Comparison of ENCODE assay signal across 17 cellular contexts in the genomic region with DNA sequence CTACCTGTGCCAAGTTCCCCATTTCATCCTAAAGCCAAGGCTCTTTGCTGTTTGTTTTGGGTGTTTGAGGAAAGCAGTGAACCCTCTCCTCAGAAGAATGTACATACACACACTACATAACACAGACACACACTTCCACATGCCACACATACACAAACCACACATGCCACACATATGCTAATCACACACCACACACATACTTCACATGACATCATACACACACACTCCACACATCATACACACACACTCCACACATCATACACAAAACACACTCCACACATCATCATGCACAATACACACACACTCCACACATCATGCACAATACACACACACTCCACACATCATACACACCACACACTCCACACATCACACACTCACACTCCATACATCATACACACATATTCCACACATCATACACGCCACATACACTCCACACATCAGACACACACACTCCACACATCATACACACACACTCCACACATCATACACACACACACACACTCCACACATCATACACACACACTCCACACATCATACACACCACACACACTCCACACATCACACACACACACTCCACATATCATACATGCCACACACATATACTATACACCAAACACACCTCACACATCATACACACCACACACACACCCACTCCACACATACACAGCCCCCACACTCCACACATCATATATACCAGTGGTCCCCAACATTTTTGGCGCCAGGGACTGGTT. TPM values are rescaled to one million over a fixed set of nuclear protein-coding genes. Genes with fewer than 3 reads are reported as not detected.
DNase-seq lines count a peak whose midpoint lies in the region; ATAC-seq, FAIRE-seq and TF ChIP-seq lines count a peak whose summit lies in the region.
"Had no signal": no experiment of that assay in that cellular context is flagged by ENCODE, and none has a peak within 500 bp of the region (broad histone marks: within the 10 kb centered on the region; RNA-seq: fewer than 3 reads in every experiment).

No MANE protein-coding gene starts in this region.

- CTCF ChIA-PET in MCF 10A (lab: Yijun Ruan, JAX) = no interaction called here
- CTCF ChIA-PET in activated naive CD4-positive, alpha-beta T cell treated with anti-CD3 and anti-CD28 coated beads, Interleukin-2, amount 10 ng/mL, durations not matched to agents 7 days and 5 days (lab: Charles Lee) = no interaction called here

- DNase-seq in ELR (ENCODE audit: low read depth) (peak; percentile 9), HTR-8/SVneo (ENCODE audit: insufficient read length, low spot score) (no peak), left lobe of liver (ENCODE audit: low spot score) (no peak), MCF 10A (ENCODE audit: unreplicated experiment) (no peak)
- no peak for DNase-seq in activated naive CD4-positive, alpha-beta T cell treated with anti-CD3 and anti-CD28 coated beads, Interleukin-2, amount 10 ng/mL, durations not matched to agents 7 days and 5 days
- DNase-seq: C1 segment of cervical spinal cord, GM23248, NCI-H1417, NCI-H1930, NCI-H2171, NCI-H446 treated with DMSO at 0.1 percent for 48 hours, NCI-H748 treated with DMSO at 0.1 percent for 48 hours had no signal

- no TSS peak for BruUV-seq in MCF 10A (replicated peaks; lab: Mats Ljungman, UMichigan)

- H3K4me3 Mint-ChIP-seq in MCF 10A (ENCODE audit: unreplicated experiment) = no peak overlapping the region
- no peak overlapping the region for H3K4me3 Mint-ChIP-seq in activated naive CD4-positive, alpha-beta T cell treated with anti-CD3 and anti-CD28 coated beads, Interleukin-2, amount 10 ng/mL, durations not matched to agents 7 days and 5 days
- H3K4me3 Mint-ChIP-seq: IgD-negative memory B cell had no signal

- H3K4me1 Mint-ChIP-seq in MCF 10A (ENCODE audit: insufficient read depth, unreplicated experiment) = no peaks in the 10 kb centered on the region
- H3K4me1 Mint-ChIP-seq in activated naive CD4-positive, alpha-beta T cell treated with anti-CD3 and anti-CD28 coated beads, Interleukin-2, amount 10 ng/mL, durations not matched to agents 7 days and 5 days = peaks cover 6% of the 10 kb centered on the region
- H3K4me1 Mint-ChIP-seq: IgD-negative memory B cell had no signal

- H3K36me3 Mint-ChIP-seq in MCF 10A (ENCODE audit: insufficient read depth, unreplicated experiment) = no peaks in the 10 kb centered on the region
- peaks cover 10% of the 10 kb centered on the region for H3K36me3 Mint-ChIP-seq in activated naive CD4-positive, alpha-beta T cell treated with anti-CD3 and anti-CD28 coated beads, Interleukin-2, amount 10 ng/mL, durations not matched to agents 7 days and 5 days
- H3K36me3 Mint-ChIP-seq: IgD-negative memory B cell had no signal

- FAIRE-seq in HTR-8/SVneo (lab: Jason Lieb, UNC) (peak; percentile 100), colon (lab: Jason Lieb, UNC) (peak; percentile 94)
- FAIRE-seq: A549 had no signal

- H3K27me3 Mint-ChIP-seq in MCF 10A (ENCODE audit: insufficient read depth, unreplicated experiment) = no peaks in the 10 kb centered on the region
- H3K27me3 Mint-ChIP-seq in activated naive CD4-positive, alpha-beta T cell treated with anti-CD3 and anti-CD28 coated beads, Interleukin-2, amount 10 ng/mL, durations not matched to agents 7 days and 5 days = no peaks in the 10 kb centered on the region

- no peak for TF ChIP-seq CTCF in MCF 10A (IDR thresholded peaks at IDR 0.05; ENCODE audit: unreplicated experiment)

- H3K9me3 Mint-ChIP-seq in MCF 10A (ENCODE audit: unreplicated experiment) = no peaks in the 10 kb centered on the region
- no peaks in the 10 kb centered on the region for H3K9me3 Mint-ChIP-seq in activated naive CD4-positive, alpha-beta T cell treated with anti-CD3 and anti-CD28 coated beads, Interleukin-2, amount 10 ng/mL, durations not matched to agents 7 days and 5 days

- ATAC-seq in left lobe of liver (peak; percentile 6), HG02970 (IDR thresholded peaks at IDR 0.05; ENCODE audit: low FRiP score, unreplicated experiment) (no peak), HG02588 (IDR thresholded peaks at IDR 0.05; ENCODE audit: unreplicated experiment) (no peak)
- ATAC-seq: A549 had no signal

- intact Hi-C loops in MCF 10A (cut with micrococcal nuclease) = no loop called here

- POLR2A ChIA-PET in MCF 10A (lab: Yijun Ruan, JAX) = no interaction called here

- no peak overlapping the region for H3K27ac Mint-ChIP-seq in MCF 10A (ENCODE audit: low read depth, unreplicated experiment)
- no peak overlapping the region for H3K27ac Mint-ChIP-seq in activated naive CD4-positive, alpha-beta T cell treated with anti-CD3 and anti-CD28 coated beads, Interleukin-2, amount 10 ng/mL, durations not matched to agents 7 days and 5 days
- H3K27ac Mint-ChIP-seq: IgD-negative memory B cell had no signal

RNA-seq across cellular contexts. Expression of gene ZNF436, which starts 22.7 kb away (rescaled TPM):
- total RNA-seq in left lobe of liver (3.7 TPM), MCF 10A (2022) (6.5 and 8.0 TPM in 2 replicates)

RNA-seq across cellular contexts. Expression of gene TCEA3, which starts 32.3 kb away (rescaled TPM):
- total RNA-seq in left lobe of liver = 70.9 TPM
- total RNA-seq in MCF 10A (2022) = 0.49 and 1.5 TPM in 2 replicates

RNA-seq across cellular contexts. Expression of gene HNRNPR, which starts 48.2 kb away (rescaled TPM):
- total RNA-seq in left lobe of liver (32.2 TPM), MCF 10A (2022) (128 and 152 TPM in 2 replicates)

Comparison
In these comparisons a context has a peak if more than half of its experiments do, and no peak if none do; other contexts are left out.
1. RNA of gene TCEA3, which starts 32.3 kb away (total RNA-seq): 70.9 TPM in left lobe of liver (single experiment); 0.49 to 1.5 TPM in MCF 10A; every median in the first group is over 10 times any median in the second.